9 cellular contexts compared by ENCODE assay signal in genomic region chr3:98343647-98344507, GRCh38. TPM values are rescaled to one million over a fixed set of nuclear protein-coding genes. Genes with fewer than 3 reads are reported as not detected.
A peak's percentile ranks its signal among the peaks of the same experiment; 100 is the strongest.
DNase-seq lines count a peak whose midpoint lies in the region; ATAC-seq and TF ChIP-seq lines count a peak whose summit lies in the region.
"Had no signal": no experiment of that assay in that cellular context is flagged by ENCODE, and none has a peak within 500 bp of the region (broad histone marks: within the 10 kb centered on the region; RNA-seq: fewer than 3 reads in every experiment).

No MANE protein-coding gene starts in this region.

- H3K27ac Mint-ChIP-seq in activated CD8-positive, alpha-beta T cell treated with anti-CD3 and anti-CD28 coated beads, Interleukin-2, amount 10 ng/mL, durations not matched to agents 7 days and 5 days: no peak overlapping the region

- H3K4me3 ChIP-seq in HFF-Myc (replicated peaks; ENCODE audit: low read depth, low read length) (no peak overlapping the region), kidney epithelial cell (ENCODE audit: low read depth, low read length) (no peak overlapping the region)

- DNase-seq in AG08396 (ENCODE audit: low spot score) (peak; percentile 22), EH (ENCODE audit: low read depth) (peak; percentile 49), HFF-Myc (ENCODE audit: extremely low read depth, low read depth) (peak; percentile 17), NCI-H1930 (lab: John Stamatoyannopoulos, UW) (peak; percentile 0 to 49), kidney epithelial cell (ENCODE audit: low read depth) (no peak), middle frontal gyrus (ENCODE audit: extremely low spot score, low spot score) (no peak)
- peak; percentile 52 for DNase-seq in activated CD8-positive, alpha-beta T cell treated with anti-CD3 and anti-CD28 coated beads, Interleukin-2, amount 10 ng/mL, durations not matched to agents 7 days and 5 days

- H3K27me3 ChIP-seq in kidney epithelial cell (ENCODE audit: control insufficient read depth, insufficient read depth, low read length): no peaks in the 10 kb centered on the region

- H3K4me1 Mint-ChIP-seq in activated CD8-positive, alpha-beta T cell treated with anti-CD3 and anti-CD28 coated beads, Interleukin-2, amount 10 ng/mL, durations not matched to agents 7 days and 5 days (ENCODE audit: low read depth): peaks cover 12% of the 10 kb centered on the region

- peaks cover 12% of the 10 kb centered on the region for H3K9me3 Mint-ChIP-seq in activated CD8-positive, alpha-beta T cell treated with anti-CD3 and anti-CD28 coated beads, Interleukin-2, amount 10 ng/mL, durations not matched to agents 7 days and 5 days (ENCODE audit: insufficient read depth)

- no peaks in the 10 kb centered on the region for H3K36me3 ChIP-seq in kidney epithelial cell (ENCODE audit: control insufficient read depth, insufficient read depth, low read length)

- CTCF ChIA-PET in activated CD8-positive, alpha-beta T cell treated with anti-CD3 and anti-CD28 coated beads, Interleukin-2, amount 10 ng/mL, durations not matched to agents 7 days and 5 days (lab: Charles Lee): interaction anchor here (0.6 to 1.9 kb wide), 10 partner anchors 11 to 253 kb away, joined by 3 to 7 read pairs (median 4); no protein-coding TSS in a partner anchor

- TF ChIP-seq CTCF in HFF-Myc (IDR thresholded peaks at IDR 0.05; ENCODE audit: low read depth, low read length, missing control alignments): peak; percentile 67
- TF ChIP-seq CTCF in kidney epithelial cell (IDR thresholded peaks at IDR 0.05; ENCODE audit: insufficient read depth, low read length, poor library complexity, severe bottlenecking): peak; percentile 63

- POLR2A ChIA-PET in activated CD8-positive, alpha-beta T cell treated with anti-CD3 and anti-CD28 coated beads, Interleukin-2, amount 10 ng/mL, durations not matched to agents 7 days and 5 days (lab: Charles Lee): no interaction called here

- H3K36me3 Mint-ChIP-seq in activated CD8-positive, alpha-beta T cell treated with anti-CD3 and anti-CD28 coated beads, Interleukin-2, amount 10 ng/mL, durations not matched to agents 7 days and 5 days (ENCODE audit: low read depth): no peaks in the 10 kb centered on the region

- H3K27me3 Mint-ChIP-seq in activated CD8-positive, alpha-beta T cell treated with anti-CD3 and anti-CD28 coated beads, Interleukin-2, amount 10 ng/mL, durations not matched to agents 7 days and 5 days (ENCODE audit: low read depth): peaks cover 32% of the 10 kb centered on the region

- no peak for ATAC-seq in activated CD8-positive, alpha-beta T cell treated with anti-CD3 and anti-CD28 coated beads, Interleukin-2, amount 10 ng/mL, durations not matched to agents 7 days and 5 days
- ATAC-seq in HG03196 (IDR thresholded peaks at IDR 0.05; ENCODE audit: unreplicated experiment): no peak

- H3K4me3 Mint-ChIP-seq in activated CD8-positive, alpha-beta T cell treated with anti-CD3 and anti-CD28 coated beads, Interleukin-2, amount 10 ng/mL, durations not matched to agents 7 days and 5 days: no peak overlapping the region

RNA-seq across cellular contexts. Expression of gene OR5K4, which starts 9.8 kb away (rescaled TPM):
- total RNA-seq in activated CD8-positive, alpha-beta T cell treated with anti-CD3 and anti-CD28 coated beads, Interleukin-2, amount 10 ng/mL, durations not matched to agents 7 days and 5 days: not detected
- total RNA-seq in kidney epithelial cell: not detected in 2 replicates
- total RNA-seq: mononuclear cell had no signal

RNA-seq across cellular contexts. Expression of gene OR5K3, which starts 46.6 kb away (rescaled TPM):
- not detected for total RNA-seq in activated CD8-positive, alpha-beta T cell treated with anti-CD3 and anti-CD28 coated beads, Interleukin-2, amount 10 ng/mL, durations not matched to agents 7 days and 5 days
- total RNA-seq in kidney epithelial cell: not detected in 2 replicates

Comparison
In these comparisons a context has a peak if more than half of its experiments do, and no peak if none do; other contexts are left out.
1. DNase-seq: peak in AG08396 (single experiment), EH (single experiment), HFF-Myc (single experiment), NCI-H1930 (2 of 2) and activated CD8-positive, alpha-beta T cell treated with anti-CD3 and anti-CD28 coated beads, Interleukin-2, amount 10 ng/mL, durations not matched to agents 7 days and 5 days (single experiment); none in kidney epithelial cell (single experiment) and middle frontal gyrus (single experiment).